ENCODE assay signal across 35 cellular contexts in genomic region chr3:61618871-61619270, GRCh38. TPM values are rescaled to one million over a fixed set of nuclear protein-coding genes. Genes with fewer than 3 reads are reported as not detected.
DNase-seq lines count a peak whose midpoint lies in the region; ATAC-seq, FAIRE-seq and TF ChIP-seq lines count a peak whose summit lies in the region.
"Had no signal": no experiment of that assay in that cellular context is flagged by ENCODE, and none has a peak within 500 bp of the region (broad histone marks: within the 10 kb centered on the region; RNA-seq: fewer than 3 reads in every experiment).

No MANE protein-coding gene starts in this region.

- H3K18ac ChIP-seq in H1 (ENCODE audit: extremely low read depth, low read length), result no peak overlapping the region

- CTCF ChIA-PET in HEK293 (lab: Yijun Ruan, JAX), result no interaction called here
- CTCF ChIA-PET in WTC11 (lab: Charles Lee), result no interaction called here
- CTCF ChIA-PET in H1 (lab: Charles Lee; ENCODE audit: partially characterized antibody), result interaction anchor here (1.2 kb wide), 1 partner anchor 33 kb away, joined by 3 read pairs; no protein-coding TSS in a partner anchor

- H3K36me3 ChIP-seq in HEK293 (ENCODE audit: control insufficient read depth in 2 of 2, insufficient read depth in 1 of 2, low read length in 2 of 2), result no peaks in the 10 kb centered on the region
- peaks cover 0 to 12% (median 3%) of the 10 kb centered on the region in 4 experiments; a peak in 4 of 8 replicates for H3K36me3 ChIP-seq in H1 (ENCODE audit: control insufficient read depth in 2 of 4, insufficient read depth in 4 of 4, low read length in 3 of 4)
- H3K36me3 ChIP-seq in suprapubic skin, result no peaks in the 10 kb centered on the region
- H3K36me3 ChIP-seq: BE2C, BLaER1 had no signal

- H3K56ac ChIP-seq in H1 (replicated peaks; ENCODE audit: insufficient read length, low read depth, low read length), result no peak overlapping the region

- H4K20me1 ChIP-seq in H1 (replicated peaks in 1 of 2; ENCODE audit: control insufficient read depth in 1 of 2, insufficient read depth in 2 of 2, low read length in 2 of 2), result peaks cover 9 to 15% of the 10 kb centered on the region in 2 experiments
- H4K20me1 ChIP-seq: BLaER1 had no signal

- DNase-seq in WTC11 (ENCODE audit: low spot score), result no peak
- no peak for DNase-seq in H1 (ENCODE audit: low read depth in 1 of 2, low spot score in 2 of 2)
- DNase-seq in activated CD4-positive, alpha-beta T cell treated with anti-CD3 and anti-CD28 coated beads for 48 hours, result no peak
- DNase-seq in suprapubic skin (ENCODE audit: low spot score in 2 of 2), result no peak
- DNase-seq: 8988T; ACHN; AML-193; BE2C; C1 segment of cervical spinal cord; Caco-2; Calu3; CD4-positive, alpha-beta memory T cell; CD4-positive, alpha-beta T cell; CD4-positive, CD25-positive, alpha-beta regulatory T cell; CD8-positive, alpha-beta memory T cell; CD8-positive, alpha-beta T cell; COR-L47; DMS 273 treated with DMSO at 0.1 percent for 48 hours; DMS153; DMS53; DMS79; DMS79 treated with DMSO at 0.1 percent for 48 hours; DND-41; EL had no signal

- peaks cover 59% of the 10 kb centered on the region for H3K4me1 Mint-ChIP-seq in WTC11
- H3K4me1 Mint-ChIP-seq: B cell; CD14-positive monocyte; CD4-positive, alpha-beta memory T cell; CD4-positive, CD25-positive, alpha-beta regulatory T cell; CD8-positive, alpha-beta memory T cell had no signal

- H3K9ac ChIP-seq in H1 (replicated peaks in 1 of 4; ENCODE audit: extremely low read depth in 1 of 4, low read depth in 3 of 4, low read length in 3 of 4), result no peak overlapping the region
- H3K9ac ChIP-seq: BLaER1; BLaER1 treated with 17β-estradiol and CSF1 and Interleukin-3, amounts not matched to agents 10 nM and 100 nM had no signal

- H4K5ac ChIP-seq in H1 (ENCODE audit: insufficient read length, low read depth, low read length), result no peak overlapping the region

- H3K23me2 ChIP-seq in H1 (ENCODE audit: low read depth, low read length), result no peaks in the 10 kb centered on the region

- H3K23ac ChIP-seq in H1 (ENCODE audit: insufficient read length), result no peak overlapping the region

- H3K79me1 ChIP-seq in H1 (ENCODE audit: low read depth, low read length), result peaks cover 16% of the 10 kb centered on the region; the same call in 1 of the 2 replicates

- no peak overlapping the region for H4K8ac ChIP-seq in H1 (ENCODE audit: extremely low read depth, insufficient read depth, low read length)

- H3K4me2 ChIP-seq in H1 (ENCODE audit: insufficient read depth in 1 of 2, low read depth in 2 of 2, low read length in 2 of 2), result no peak overlapping the region
- H3K4me2 ChIP-seq: A549; BLaER1; BLaER1 treated with 17β-estradiol and CSF1 and Interleukin-3, amounts not matched to agents 10 nM and 100 nM had no signal

- no peak overlapping the region for H3K4me3 Mint-ChIP-seq in WTC11
- H3K4me3 Mint-ChIP-seq: B cell; CD14-positive monocyte; CD4-positive, alpha-beta memory T cell; CD4-positive, alpha-beta T cell; CD4-positive, CD25-positive, alpha-beta regulatory T cell; CD8-positive, alpha-beta memory T cell; CD8-positive, alpha-beta T cell had no signal

- peaks cover 24 to 98% of the 10 kb centered on the region in 2 experiments for H3K79me2 ChIP-seq in H1 (ENCODE audit: control insufficient read depth in 1 of 2, insufficient read depth in 2 of 2, low read length in 2 of 2)

- peaks cover 12% of the 10 kb centered on the region for H3K36me3 Mint-ChIP-seq in WTC11
- H3K36me3 Mint-ChIP-seq: CD14-positive monocyte; CD4-positive, alpha-beta memory T cell; CD4-positive, CD25-positive, alpha-beta regulatory T cell; CD8-positive, alpha-beta memory T cell; CD8-positive, alpha-beta T cell had no signal

- no peak overlapping the region for H2AK5ac ChIP-seq in H1 (ENCODE audit: low read depth, low read length)

- H2BK15ac ChIP-seq in H1 (ENCODE audit: low read length), result no peak overlapping the region

- H3K4me3 ChIP-seq in HEK293 (ENCODE audit: low read depth, low read length) (no peak overlapping the region), H1 (ENCODE audit: extremely low read depth in 1 of 4, insufficient read depth in 2 of 4, low read depth in 3 of 4, low read length in 4 of 4) (no peak overlapping the region), suprapubic skin (no peak overlapping the region)
- H3K4me3 ChIP-seq: A549; BLaER1; BLaER1 treated with 17β-estradiol and CSF1 and Interleukin-3, amounts not matched to agents 10 nM and 100 nM had no signal

- no peak overlapping the region for H3K4ac ChIP-seq in H1 (replicated peaks; ENCODE audit: insufficient read length, low read depth, low read length)

- no peak for TF ChIP-seq EP300 in H1 (IDR thresholded peaks at IDR 0.05; ENCODE audit: borderline replicate concordance in 1 of 2, low read depth in 2 of 2, low read length in 2 of 2)
- no peak for TF ChIP-seq EP300 in suprapubic skin (IDR thresholded peaks at IDR 0.05)

- H3K4me1 ChIP-seq in HEK293 (ENCODE audit: control insufficient read depth, insufficient read depth, low read length) (no peaks in the 10 kb centered on the region), H1 (replicated peaks in 1 of 4; ENCODE audit: control insufficient read depth in 3 of 4, insufficient read depth in 4 of 4, low read length in 3 of 4) (peaks cover 0 to 5% (median 3%) of the 10 kb centered on the region in 4 experiments; a peak in 3 of 7 replicates), suprapubic skin (peaks cover 7% of the 10 kb centered on the region)
- H3K4me1 ChIP-seq: A549; BE2C; BLaER1; BLaER1 treated with 17β-estradiol and CSF1 and Interleukin-3, amounts not matched to agents 10 nM and 100 nM had no signal

- H3K9me3 ChIP-seq in HEK293 (ENCODE audit: control insufficient read depth, insufficient read depth, low read depth, low read length) (no peaks in the 10 kb centered on the region), H1 (ENCODE audit: insufficient read depth in 2 of 2, low read depth in 1 of 2, low read length in 1 of 2) (no peaks in the 10 kb centered on the region), suprapubic skin (no peaks in the 10 kb centered on the region)
- H3K9me3 ChIP-seq: A549, BE2C, BLaER1, Caco-2 had no signal

- POLR2A ChIA-PET in HEK293 (lab: Yijun Ruan, JAX), result no interaction called here
- POLR2A ChIA-PET in WTC11 (lab: Charles Lee), result no interaction called here
- POLR2A ChIA-PET in H1 (lab: Charles Lee; ENCODE audit: partially characterized antibody), result interaction anchor here (0.7 to 2.3 kb wide), 3 partner anchors 9 to 19 kb away, joined by 3 to 9 read pairs (median 4); no protein-coding TSS in a partner anchor

- H2BK12ac ChIP-seq in H1 (ENCODE audit: low read depth, low read length), result no peak overlapping the region

- 89% methylated on average over 5 of the region's 6 CpGs; no CpG with 5 or more reads in 1 of the 2 experiments for WGBS in H1 (ENCODE audit: extremely low coverage in 1 of 2, insufficient coverage in 1 of 2, insufficient read length in 1 of 2, insufficient replicate concordance in 2 of 2, low coverage in 1 of 2, low lambda C conversion rate in 2 of 2, missing lambda C conversion rate in 1 of 2), 2 experiments
- WGBS in suprapubic skin, result 85% methylated on average over 6 of the region's 6 CpGs

- no peaks in the 10 kb centered on the region for H3K9me3 Mint-ChIP-seq in WTC11
- H3K9me3 Mint-ChIP-seq: CD4-positive, alpha-beta T cell had no signal

- no peak overlapping the region for H2BK120ac ChIP-seq in H1 (replicated peaks; ENCODE audit: low read depth, low read length)

- H3K27ac Mint-ChIP-seq in WTC11, result no peak overlapping the region
- H3K27ac Mint-ChIP-seq: B cell; CD14-positive monocyte; CD4-positive, alpha-beta memory T cell; CD4-positive, alpha-beta T cell; CD4-positive, CD25-positive, alpha-beta regulatory T cell; CD8-positive, alpha-beta memory T cell; CD8-positive, alpha-beta T cell had no signal

- no peak overlapping the region for H4K91ac ChIP-seq in H1 (replicated peaks; ENCODE audit: insufficient read length, low read length)

- H3K27ac ChIP-seq in HEK293 (ENCODE audit: extremely low read depth, low read depth, low read length), result no peak overlapping the region
- no peak overlapping the region for H3K27ac ChIP-seq in H1 (ENCODE audit: low read depth, low read length)
- no peak overlapping the region for H3K27ac ChIP-seq in suprapubic skin
- H3K27ac ChIP-seq: 22Rv1; A549; BLaER1; BLaER1 treated with 17β-estradiol and CSF1 and Interleukin-3, amounts not matched to agents 10 nM and 100 nM; C4-2B had no signal

- no peak for TF ChIP-seq POLR2A in H1 (IDR thresholded peaks at IDR 0.05; ENCODE audit: control extremely low read depth in 1 of 2, low read depth in 2 of 2, low read length in 2 of 2)
- no peak for TF ChIP-seq POLR2A in suprapubic skin (IDR thresholded peaks at IDR 0.05)

- H3K27me3 ChIP-seq in H1 (replicated peaks in 1 of 4; ENCODE audit: control insufficient read depth in 3 of 4, extremely low read depth in 1 of 4, insufficient read depth in 3 of 4, low read length in 3 of 4) (no peaks in the 10 kb centered on the region), suprapubic skin (no peaks in the 10 kb centered on the region)
- H3K27me3 ChIP-seq: BLaER1; BLaER1 treated with 17β-estradiol and CSF1 and Interleukin-3, amounts not matched to agents 10 nM and 100 nM had no signal

- H3K14ac ChIP-seq in H1 (ENCODE audit: insufficient read length), result no peak overlapping the region

- ATAC-seq in WTC11 (no peak), GM18520 (IDR thresholded peaks at IDR 0.05; ENCODE audit: unreplicated experiment) (no peak)
- ATAC-seq: A549; CD8-positive, alpha-beta T cell had no signal

- no peak overlapping the region for H2AFZ ChIP-seq in H1 (ENCODE audit: low read length)

- FAIRE-seq in H1 (lab: Jason Lieb, UNC), result no peak
- FAIRE-seq: A204.1, A549, D721Med had no signal

- TF ChIP-seq RAD21 in H1 (IDR thresholded peaks at IDR 0.05 in 1 of 2, conservative IDR thresholded peaks at IDR 0.05 in 1 of 2; ENCODE audit: low read depth in 2 of 2, low read length in 2 of 2), result no peak

- no peak for TF ChIP-seq CTCF in HEK293 (tag by site-specific recombination; IDR thresholded peaks at IDR 0.05)
- no peak for TF ChIP-seq CTCF in WTC11 (IDR thresholded peaks at IDR 0.05)
- no peak for TF ChIP-seq CTCF in H1 (IDR thresholded peaks at IDR 0.05; ENCODE audit: control extremely low read depth in 1 of 3, insufficient read depth in 1 of 3, low read depth in 1 of 3, low read length in 3 of 3)
- no peak for TF ChIP-seq CTCF in suprapubic skin (IDR thresholded peaks at IDR 0.05)

- no peaks in the 10 kb centered on the region for H3K27me3 Mint-ChIP-seq in WTC11 (ENCODE audit: low read depth)
- H3K27me3 Mint-ChIP-seq: B cell; CD4-positive, CD25-positive, alpha-beta regulatory T cell had no signal

- H2BK5ac ChIP-seq in H1 (ENCODE audit: low read depth, low read length), result no peak overlapping the region

- no peak overlapping the region for H2BK20ac ChIP-seq in H1 (ENCODE audit: low read length)

RNA-seq across cellular contexts. Expression of gene PTPRG, which starts 57.5 kb away (rescaled TPM):
- total RNA-seq in WTC11 (2021), result 106 to 121 TPM (median 119 TPM) in 3 replicates
- 90.1 and 96.2 TPM in 2 replicates for total RNA-seq in H1 (2021; fragmentation: NEBNext Ultra II Directional; extraction: Animal tissue kit (Norgen Biotek cat#: 25700))
- 23.3 and 23.6 TPM in 2 replicates for polyA plus RNA-seq in H1 (2011; rRNA removed)
- 21.3 TPM for polyA plus RNA-seq in H1 (2011; cell fraction: cytosol; rRNA removed)
- polyA plus RNA-seq in H1 (2011; cell fraction: nucleus; rRNA removed), result 58.4 TPM
- polyA plus RNA-seq in H1 (2012, experiment 1 of 2), result 32.5 to 53.4 TPM (median 45.1 TPM) in 4 replicates
- polyA plus RNA-seq in H1 (2012, experiment 2 of 2), result 2.0 TPM
- polyA plus RNA-seq in H1 (2013, experiment 1 of 2), result 96.2 TPM
- polyA plus RNA-seq in H1 (2013, experiment 2 of 2), result 92.9 TPM
- 145 and 178 TPM in 2 replicates for polyA minus RNA-seq in H1 (2011; rRNA and poly(A)+ RNA removed)
- 78.4 TPM for polyA minus RNA-seq in H1 (2011; cell fraction: cytosol; rRNA and poly(A)+ RNA removed)
- polyA minus RNA-seq in H1 (2011; cell fraction: nucleus; rRNA and poly(A)+ RNA removed), result 313 TPM
- 10 to 100 TPM; 11.0 to 18.5 (median 14.9) TPM for total RNA-seq in suprapubic skin
- total RNA-seq: CD4-positive, alpha-beta memory T cell; CD4-positive, CD25-positive, alpha-beta regulatory T cell; CD8-positive, alpha-beta memory T cell; CD8-positive, alpha-beta T cell had no signal
- polyA plus RNA-seq: CD14-positive monocyte; CD4-positive, alpha-beta memory T cell; CD4-positive, CD25-positive, alpha-beta regulatory T cell; CD8-positive, alpha-beta memory T cell had no signal

Comparison
In these comparisons a context has a peak if more than half of its experiments do, and no peak if none do; other contexts are left out.
1. Of the 8 proteins assayed by ChIP-seq in both HEK293 and WTC11: peak only in HEK293: none; only in WTC11: none; in both: ZNF121; in neither: 7.